ENCODE assay signal across 22 cellular contexts in genomic region chr10:83617692-83618325, GRCh38.
DNase-seq lines count a peak whose midpoint lies in the region; ATAC-seq, FAIRE-seq and TF ChIP-seq lines count a peak whose summit lies in the region.
"Had no signal": no experiment of that assay in that cellular context is flagged by ENCODE, and none has a peak within 500 bp of the region (broad histone marks: within the 10 kb centered on the region; RNA-seq: fewer than 3 reads in every experiment).

No MANE protein-coding gene starts in this region.

- H3K4me2 ChIP-seq in astrocyte (ENCODE audit: low read length) = no peak overlapping the region
- H3K4me2 ChIP-seq in hepatocyte = peak overlapping the region; percentile 44

- no peak overlapping the region for H3K4me3 Mint-ChIP-seq in astrocyte (ENCODE audit: unreplicated experiment)
- no peak overlapping the region for H3K4me3 Mint-ChIP-seq in mesothelial cell of epicardium
- peak overlapping the region; percentile 6 for H3K4me3 Mint-ChIP-seq in type B pancreatic cell
- H3K4me3 Mint-ChIP-seq: CD8-positive, alpha-beta memory T cell had no signal

- H2AFZ ChIP-seq in astrocyte (ENCODE audit: low read depth, low read length) = peak overlapping the region; percentile 7
- peak overlapping the region; percentile 42 for H2AFZ ChIP-seq in hepatocyte
- H2AFZ ChIP-seq: GM23248 had no signal

- no peak overlapping the region for H3K27ac ChIP-seq in astrocyte (ENCODE audit: low read depth, low read length)
- no peak overlapping the region for H3K27ac ChIP-seq in hepatocyte
- H3K27ac ChIP-seq: GM23248 had no signal

- no peaks in the 10 kb centered on the region for H3K27me3 Mint-ChIP-seq in astrocyte (ENCODE audit: low read depth, unreplicated experiment)
- H3K27me3 Mint-ChIP-seq in mesothelial cell of epicardium (ENCODE audit: low read depth) = no peaks in the 10 kb centered on the region
- H3K27me3 Mint-ChIP-seq in type B pancreatic cell = peaks cover 2% of the 10 kb centered on the region
- H3K27me3 Mint-ChIP-seq: CD8-positive, alpha-beta memory T cell had no signal

- H3K79me2 ChIP-seq in astrocyte (ENCODE audit: insufficient read depth, low read length) = no peaks in the 10 kb centered on the region
- H3K79me2 ChIP-seq in hepatocyte = no peaks in the 10 kb centered on the region

- DNase-seq in astrocyte (ENCODE audit: low read depth) (no peak), hepatocyte (ENCODE audit: low spot score) (peak; percentile 20), mesothelial cell of epicardium (ENCODE audit: low spot score in 2 of 2, unreplicated experiment in 2 of 2) (no peak), type B pancreatic cell (ENCODE audit: extremely low spot score, unreplicated experiment) (no peak), omental fat pad (ENCODE audit: low spot score) (no peak), DMS 273 treated with DMSO at 0.1 percent for 48 hours (lab: John Stamatoyannopoulos, UW) (no peak)
- DNase-seq: ACHN; C1 segment of cervical spinal cord; CD8-positive, alpha-beta memory T cell; DND-41; GM23248; KG1; MV-4-11; NCI-H187 treated with DMSO at 0.1 percent for 48 hours; NCI-H226; NCI-H524; NCI-H82; RPMI8226; SIG-M5 had no signal

- no peak for FAIRE-seq in astrocyte (lab: Jason Lieb, UNC)
- FAIRE-seq: D721Med, G401.6 had no signal

- H3K27me3 ChIP-seq in astrocyte (ENCODE audit: insufficient read depth, low read length) (no peaks in the 10 kb centered on the region), hepatocyte (no peaks in the 10 kb centered on the region)

- H3K4me3 ChIP-seq in astrocyte (ENCODE audit: insufficient read depth, low read depth, low read length) (no peak overlapping the region), hepatocyte (no peak overlapping the region)
- H3K4me3 ChIP-seq: GM23248 had no signal

- H3K9me3 ChIP-seq in astrocyte (ENCODE audit: insufficient read depth, low read depth, low read length) (no peaks in the 10 kb centered on the region), hepatocyte (ENCODE audit: low read depth) (no peaks in the 10 kb centered on the region)

- 34% methylated on average over 4 of the region's 4 CpGs for WGBS in hepatocyte (ENCODE audit: low lambda C conversion rate, missing lambda C conversion rate)

- no peaks in the 10 kb centered on the region for H3K9me2 ChIP-seq in hepatocyte (replicated peaks; ENCODE audit: insufficient read depth)

- no peak overlapping the region for H3K9ac ChIP-seq in astrocyte (ENCODE audit: low read length)
- H3K9ac ChIP-seq: GM23248 had no signal

- H3K4me1 ChIP-seq in astrocyte (ENCODE audit: insufficient read depth, low read length) = peaks cover 3% of the 10 kb centered on the region
- peaks cover 7% of the 10 kb centered on the region for H3K4me1 ChIP-seq in hepatocyte (ENCODE audit: insufficient read depth)

- H3K36me3 ChIP-seq in astrocyte (ENCODE audit: insufficient read depth, low read length) (no peaks in the 10 kb centered on the region), hepatocyte (replicated peaks; ENCODE audit: insufficient read depth, low read depth) (no peaks in the 10 kb centered on the region)

- H3K4me1 Mint-ChIP-seq in astrocyte (ENCODE audit: low read depth, unreplicated experiment) (peaks cover 15% of the 10 kb centered on the region), mesothelial cell of epicardium (peaks cover 42% of the 10 kb centered on the region), type B pancreatic cell (ENCODE audit: unreplicated experiment) (peaks cover 13% of the 10 kb centered on the region)
- H3K4me1 Mint-ChIP-seq: CD8-positive, alpha-beta memory T cell had no signal

- ATAC-seq in omental fat pad (ENCODE audit: low FRiP score) (no peak), HG02885 (IDR thresholded peaks at IDR 0.05; ENCODE audit: poor library complexity, unreplicated experiment) (no peak)

- H3K9me3 Mint-ChIP-seq in astrocyte (ENCODE audit: unreplicated experiment) (no peaks in the 10 kb centered on the region), mesothelial cell of epicardium (peaks cover 8% of the 10 kb centered on the region), type B pancreatic cell (no peaks in the 10 kb centered on the region)

- no peak for TF ChIP-seq CTCF in astrocyte (IDR thresholded peaks at IDR 0.05; ENCODE audit: insufficient read depth, low read depth, low read length)
- TF ChIP-seq CTCF in hepatocyte (IDR thresholded peaks at IDR 0.05; ENCODE audit: poor library complexity) = no peak
- no peak for TF ChIP-seq CTCF in mesothelial cell of epicardium (IDR thresholded peaks at IDR 0.05; ENCODE audit: unreplicated experiment)
- TF ChIP-seq CTCF in type B pancreatic cell (conservative IDR thresholded peaks at IDR 0.05) = no peak
- TF ChIP-seq CTCF in omental fat pad (IDR thresholded peaks at IDR 0.05) = no peak

- H4K20me1 ChIP-seq in astrocyte (ENCODE audit: insufficient read depth, low read length) = no peaks in the 10 kb centered on the region
- no peaks in the 10 kb centered on the region for H4K20me1 ChIP-seq in hepatocyte (ENCODE audit: insufficient read depth, poor library complexity, severe bottlenecking)

- no peaks in the 10 kb centered on the region for H3K36me3 Mint-ChIP-seq in astrocyte (ENCODE audit: low read depth, unreplicated experiment)
- no peaks in the 10 kb centered on the region for H3K36me3 Mint-ChIP-seq in mesothelial cell of epicardium
- H3K36me3 Mint-ChIP-seq in type B pancreatic cell = no peaks in the 10 kb centered on the region
- H3K36me3 Mint-ChIP-seq: CD8-positive, alpha-beta memory T cell had no signal

- H3K27ac Mint-ChIP-seq in astrocyte (ENCODE audit: unreplicated experiment) = peak overlapping the region; percentile 54
- peak overlapping the region; percentile 66 for H3K27ac Mint-ChIP-seq in mesothelial cell of epicardium
- no peak overlapping the region for H3K27ac Mint-ChIP-seq in type B pancreatic cell
- H3K27ac Mint-ChIP-seq: CD8-positive, alpha-beta memory T cell had no signal
